8 cellular contexts compared by ENCODE assay signal in genomic region chr12:9669534-9669933, GRCh38. TPM values are rescaled to one million over a fixed set of nuclear protein-coding genes. Genes with fewer than 3 reads are reported as not detected.
DNase-seq lines count a peak whose midpoint lies in the region; ATAC-seq lines count a peak whose summit lies in the region.

Gene CLEC2D (plus strand): TSS chr12:9669713. CDS start chr12:9669735, 22 bp downstream.

- peak within 1 kb of the TSS; percentile 99 for H3K27ac Mint-ChIP-seq in activated naive CD4-positive, alpha-beta T cell treated with anti-CD3 and anti-CD28 coated beads, Interleukin-2, amount 50 U/mL, for 24 hours

- H3K9me3 Mint-ChIP-seq in activated naive CD4-positive, alpha-beta T cell treated with anti-CD3 and anti-CD28 coated beads, Interleukin-2, amount 50 U/mL, for 24 hours, result no peaks in the 10 kb centered on the region

- H3K36me3 Mint-ChIP-seq in activated naive CD4-positive, alpha-beta T cell treated with anti-CD3 and anti-CD28 coated beads, Interleukin-2, amount 50 U/mL, for 24 hours, result peaks cover 43% of the 10 kb centered on the region

- peaks cover 37% of the 10 kb centered on the region for H3K4me1 Mint-ChIP-seq in activated naive CD4-positive, alpha-beta T cell treated with anti-CD3 and anti-CD28 coated beads, Interleukin-2, amount 50 U/mL, for 24 hours

- peak; percentile 39 for DNase-seq in stimulated activated CD4-positive, alpha-beta T cell treated with anti-CD3 and anti-CD28 coated beads, Interleukin-15, amount 100 ng/mL, for 24 hours
- no peak for DNase-seq in stimulated activated CD4-positive, alpha-beta T cell treated with anti-CD3 and anti-CD28 coated beads, Interleukin-4, amount 100 ng/mL, for 1 hour
- DNase-seq in ureter (ENCODE audit: low spot score), result no peak
- DNase-seq in left colon, result no peak
- DNase-seq in HPDE6-E6E7 (ENCODE audit: extremely low spot score), result no peak
- DNase-seq in EL, result no peak

- H3K4me3 Mint-ChIP-seq in activated naive CD4-positive, alpha-beta T cell treated with anti-CD3 and anti-CD28 coated beads, Interleukin-2, amount 50 U/mL, for 24 hours, result peak within 1 kb of the TSS; percentile 90

- ATAC-seq in HG03354 (IDR thresholded peaks at IDR 0.05; ENCODE audit: poor library complexity, severe bottlenecking, unreplicated experiment) (peak; percentile 40), left colon (no peak)

- intact Hi-C loops in left colon (cut with DNase I, micrococcal nuclease), result no loop called here

- H3K27me3 Mint-ChIP-seq in activated naive CD4-positive, alpha-beta T cell treated with anti-CD3 and anti-CD28 coated beads, Interleukin-2, amount 50 U/mL, for 24 hours, result no peaks in the 10 kb centered on the region

RNA-seq across cellular contexts. Expression of gene CLEC2D, which starts in this region (rescaled TPM):
- total RNA-seq in ureter (32.6 TPM), left colon (1 to 10 TPM; 6.2 to 7.3 TPM)
